Comparison of ENCODE assay signal across 11 cellular contexts in the genomic region with DNA sequence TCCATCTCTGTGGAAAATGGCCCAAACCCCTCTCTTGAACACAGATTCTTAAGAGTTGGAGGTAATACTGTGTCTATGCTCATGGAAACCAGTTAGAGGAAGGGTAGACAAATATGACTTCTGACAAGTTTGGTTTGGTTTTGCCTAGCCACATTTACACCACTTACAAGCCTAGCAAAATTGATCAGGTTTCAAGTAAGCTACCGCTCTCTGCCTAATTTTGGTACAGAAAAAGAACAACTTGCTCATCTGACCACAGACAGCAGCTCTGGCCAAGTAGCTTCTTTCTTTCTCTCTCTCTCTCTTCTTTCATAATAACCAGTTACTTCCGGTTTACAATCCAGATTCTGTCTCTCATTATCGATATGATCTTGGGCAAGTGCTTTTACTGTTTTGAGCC.
A peak's percentile ranks its signal among the peaks of the same experiment; 100 is the strongest.
DNase-seq lines count a peak whose midpoint lies in the region; ATAC-seq, FAIRE-seq and TF ChIP-seq lines count a peak whose summit lies in the region.
"Had no signal": no experiment of that assay in that cellular context is flagged by ENCODE, and none has a peak within 500 bp of the region (broad histone marks: within the 10 kb centered on the region; RNA-seq: fewer than 3 reads in every experiment).

No MANE protein-coding gene starts in this region.

- no peak overlapping the region for H3K4me3 Mint-ChIP-seq in T-helper 1 cell treated with Interleukin-12 subunit alpha and Interleukin-12 subunit beta and Interleukin-4 antibody, amounts not matched to agents 30 μg/mL and 1 μg/mL, for 36 hours
- H3K4me3 Mint-ChIP-seq: activated naive CD8-positive, alpha-beta T cell treated with anti-CD3 and anti-CD28 coated beads, Interleukin-2, amount 10 ng/mL, durations not matched to agents 7 days and 5 days had no signal

- no peaks in the 10 kb centered on the region for H3K9me3 ChIP-seq in SK-N-SH
- H3K9me3 ChIP-seq in vagina, result no peaks in the 10 kb centered on the region

- H3K4me3 ChIP-seq in SK-N-SH (ENCODE audit: low read depth in 2 of 2, low read length in 1 of 2) (no peak overlapping the region), vagina (no peak overlapping the region)

- H3K79me2 ChIP-seq in SK-N-SH (ENCODE audit: insufficient read depth), result no peaks in the 10 kb centered on the region

- no peak overlapping the region for H3K9ac ChIP-seq in SK-N-SH

- POLR2A ChIA-PET in SK-N-SH (lab: Yijun Ruan, JAX), result no interaction called here

- H4K20me1 ChIP-seq in SK-N-SH (ENCODE audit: insufficient read depth), result no peaks in the 10 kb centered on the region

- no peaks in the 10 kb centered on the region for H3K4me1 ChIP-seq in SK-N-SH (ENCODE audit: control insufficient read depth in 1 of 2, insufficient read depth in 2 of 2, low read depth in 1 of 2, low read length in 1 of 2)
- H3K4me1 ChIP-seq in vagina, result no peaks in the 10 kb centered on the region

- no peaks in the 10 kb centered on the region for H3K27me3 Mint-ChIP-seq in T-helper 1 cell treated with Interleukin-12 subunit alpha and Interleukin-12 subunit beta and Interleukin-4 antibody, amounts not matched to agents 30 μg/mL and 1 μg/mL, for 36 hours (ENCODE audit: low read depth)
- H3K27me3 Mint-ChIP-seq: activated naive CD8-positive, alpha-beta T cell treated with anti-CD3 and anti-CD28 coated beads, Interleukin-2, amount 10 ng/mL, durations not matched to agents 7 days and 5 days had no signal

- no peaks in the 10 kb centered on the region for H3F3A ChIP-seq in SK-N-SH (replicated peaks; ENCODE audit: insufficient read depth)

- CTCF ChIA-PET in SK-N-SH (lab: Yijun Ruan, JAX), result no interaction called here

- peak overlapping the region; percentile 83 for H3K27ac Mint-ChIP-seq in T-helper 1 cell treated with Interleukin-12 subunit alpha and Interleukin-12 subunit beta and Interleukin-4 antibody, amounts not matched to agents 30 μg/mL and 1 μg/mL, for 36 hours
- H3K27ac Mint-ChIP-seq: activated naive CD8-positive, alpha-beta T cell treated with anti-CD3 and anti-CD28 coated beads, Interleukin-2, amount 10 ng/mL, durations not matched to agents 7 days and 5 days had no signal

- 11% methylated on average over 3 of the region's 3 CpGs for WGBS in SK-N-SH (ENCODE audit: low lambda C conversion rate)

- no peaks in the 10 kb centered on the region for H3K36me3 Mint-ChIP-seq in T-helper 1 cell treated with Interleukin-12 subunit alpha and Interleukin-12 subunit beta and Interleukin-4 antibody, amounts not matched to agents 30 μg/mL and 1 μg/mL, for 36 hours (ENCODE audit: low read depth)
- H3K36me3 Mint-ChIP-seq: activated naive CD8-positive, alpha-beta T cell treated with anti-CD3 and anti-CD28 coated beads, Interleukin-2, amount 10 ng/mL, durations not matched to agents 7 days and 5 days had no signal

- no peak for TF ChIP-seq EP300 in SK-N-SH (IDR thresholded peaks at IDR 0.05; ENCODE audit: borderline replicate concordance in 1 of 2, low read depth in 1 of 2, low read length in 1 of 2)

- no peak for TF ChIP-seq RAD21 in SK-N-SH (IDR thresholded peaks at IDR 0.05; ENCODE audit: low read length)

- no peak for TF ChIP-seq POLR2A in GM12892 (IDR thresholded peaks at IDR 0.05; ENCODE audit: low read depth, low read length)
- no peak for TF ChIP-seq POLR2A in vagina (IDR thresholded peaks at IDR 0.05)

- intact Hi-C loops in vagina (cut with DNase I), result no loop called here

- DNase-seq in GM12892 (ENCODE audit: insufficient read length), result no peak
- no peak for DNase-seq in SK-N-SH
- DNase-seq in GDM1 (lab: John Stamatoyannopoulos, UW), result no peak
- DNase-seq in vagina (ENCODE audit: extremely low spot score in 2 of 2), result no peak
- DNase-seq in COLO668 (lab: John Stamatoyannopoulos, UW; ENCODE audit: unreplicated experiment), result no peak
- DNase-seq: activated naive CD8-positive, alpha-beta T cell treated with anti-CD3 and anti-CD28 coated beads, Interleukin-2, amount 10 ng/mL, durations not matched to agents 7 days and 5 days had no signal

- H3K27me3 ChIP-seq in SK-N-SH (ENCODE audit: insufficient read depth), result no peaks in the 10 kb centered on the region; the same call in 1 of the 2 replicates
- no peaks in the 10 kb centered on the region for H3K27me3 ChIP-seq in vagina

- H3K9me2 ChIP-seq in SK-N-SH, result no peaks in the 10 kb centered on the region

- H3K36me3 ChIP-seq in SK-N-SH (replicated peaks in 1 of 2; ENCODE audit: control insufficient read depth in 1 of 2, insufficient read depth in 2 of 2, low read length in 1 of 2) (no peaks in the 10 kb centered on the region), vagina (no peaks in the 10 kb centered on the region)

- H3K27ac ChIP-seq in SK-N-SH (ENCODE audit: low read depth in 2 of 2, low read length in 1 of 2) (no peak overlapping the region), vagina (no peak overlapping the region)
- H3K27ac ChIP-seq: HL-60 had no signal

- H3K4me2 ChIP-seq in SK-N-SH, result no peak overlapping the region

- no peaks in the 10 kb centered on the region for H3K9me3 Mint-ChIP-seq in T-helper 1 cell treated with Interleukin-12 subunit alpha and Interleukin-12 subunit beta and Interleukin-4 antibody, amounts not matched to agents 30 μg/mL and 1 μg/mL, for 36 hours
- H3K9me3 Mint-ChIP-seq: activated naive CD8-positive, alpha-beta T cell treated with anti-CD3 and anti-CD28 coated beads, Interleukin-2, amount 10 ng/mL, durations not matched to agents 7 days and 5 days had no signal

- H2AFZ ChIP-seq in SK-N-SH (ENCODE audit: low read depth), result no peak overlapping the region

- peak; percentile 85 for ATAC-seq in GM19395 (IDR thresholded peaks at IDR 0.05; ENCODE audit: unreplicated experiment)
- peak; percentile 42 for ATAC-seq in HG02970 (IDR thresholded peaks at IDR 0.05; ENCODE audit: low FRiP score, unreplicated experiment)
- ATAC-seq: esophagus mucosa had no signal

- FAIRE-seq in GM12892 (lab: Jason Lieb, UNC), result peak; percentile 83

- TF ChIP-seq CTCF in SK-N-SH (IDR thresholded peaks at IDR 0.05), result no peak
- no peak for TF ChIP-seq CTCF in vagina (IDR thresholded peaks at IDR 0.05)

- H3K4me1 Mint-ChIP-seq in T-helper 1 cell treated with Interleukin-12 subunit alpha and Interleukin-12 subunit beta and Interleukin-4 antibody, amounts not matched to agents 30 μg/mL and 1 μg/mL, for 36 hours (ENCODE audit: low read depth), result peaks cover 10% of the 10 kb centered on the region

TF ChIP-seq in SK-N-SH, 30 proteins besides CTCF, POLR2A, EP300 and RAD21:
- TF ChIP-seq GABPA (IDR thresholded peaks at IDR 0.05; ENCODE audit: low read depth) (no peak), ELF1 (IDR thresholded peaks at IDR 0.05) (no peak), RXRA (IDR thresholded peaks at IDR 0.05; ENCODE audit: borderline replicate concordance, low read depth) (no peak), SMC3 (IDR thresholded peaks at IDR 0.05; ENCODE audit: low read depth, low read length) (no peak), POLR2AphosphoS5 (IDR thresholded peaks at IDR 0.05; ENCODE audit: low read depth, low read length) (no peak)
- TF ChIP-seq, protein P1, sequence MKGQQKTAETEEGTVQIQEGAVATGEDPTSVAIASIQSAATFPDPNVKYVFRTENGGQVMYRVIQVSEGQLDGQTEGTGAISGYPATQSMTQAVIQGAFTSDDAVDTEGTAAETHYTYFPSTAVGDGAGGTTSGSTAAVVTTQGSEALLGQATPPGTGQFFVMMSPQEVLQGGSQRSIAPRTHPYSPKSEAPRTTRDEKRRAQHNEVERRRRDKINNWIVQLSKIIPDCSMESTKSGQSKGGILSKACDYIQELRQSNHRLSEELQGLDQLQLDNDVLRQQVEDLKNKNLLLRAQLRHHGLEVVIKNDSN (IDR thresholded peaks at IDR 0.05; ENCODE audit: borderline replicate concordance, low read depth), result no peak
- TF ChIP-seq, protein P2, sequence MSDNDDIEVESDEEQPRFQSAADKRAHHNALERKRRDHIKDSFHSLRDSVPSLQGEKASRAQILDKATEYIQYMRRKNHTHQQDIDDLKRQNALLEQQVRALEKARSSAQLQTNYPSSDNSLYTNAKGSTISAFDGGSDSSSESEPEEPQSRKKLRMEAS (IDR thresholded peaks at IDR 0.05; ENCODE audit: low read depth), result no peak
